24 cellular contexts compared by ENCODE assay signal in genomic region chr14:90959344-90959743, GRCh38.
"Had no signal": no experiment of that assay in that cellular context is flagged by ENCODE, and none has a peak within 500 bp of the region (broad histone marks: within the 10 kb centered on the region; RNA-seq: fewer than 3 reads in every experiment).

No MANE protein-coding gene starts in this region.

- H3K4me1 Mint-ChIP-seq: immature natural killer cell, neural progenitor cell had no signal

- H3K27me3 Mint-ChIP-seq: natural killer cell treated with Interleukin-12 subunit alpha and Interleukin-12 subunit beta and Interleukin-15 and Interleukin-18, amount 100 ng/mL, for 72 hours; stimulated activated memory B cell treated with anti-CD40 and anti-IgM and Interleukin-4, amounts not matched to agents 10 μg/mL and 1 μg/mL and 100 μg/mL, for 72 hours had no signal

- H3K36me3 ChIP-seq: colonic mucosa, left lung, lower lobe of right lung, neural progenitor cell, ovary, right atrium auricular region, sigmoid colon, thoracic aorta had no signal

- DNase-seq: colonic mucosa; dermis blood vessel endothelial cell; erythroblast; foreskin keratinocyte; immature natural killer cell; left lung; lower lobe of right lung; mesenchymal stem cell; midbrain; nucleus accumbens; ovary; sigmoid colon; stimulated activated CD4-positive, alpha-beta T cell treated with anti-CD3 and anti-CD28 coated beads, Interleukin-12 subunit alpha, Interleukin-12 subunit beta, amount 100 ng/mL, for 4 hours; stimulated activated CD4-positive, alpha-beta T cell treated with anti-CD3 and anti-CD28 coated beads, Interleukin-2, amount 100 ng/mL, for 48 hours; stimulated activated CD8-positive, alpha-beta memory T cell treated with anti-CD3 and anti-CD28 coated beads, Interleukin-4, amount 100 ng/mL, for 48 hours; stomach; substantia nigra; transverse colon had no signal

- H3K27me3 ChIP-seq: colonic mucosa, foreskin keratinocyte, left lung, neural progenitor cell, ovary, right atrium auricular region, sigmoid colon, stomach, transverse colon had no signal

- H3K9me3 ChIP-seq: colonic mucosa, ovary had no signal

- H3K4me3 Mint-ChIP-seq: immature natural killer cell; natural killer cell treated with Interleukin-12 subunit alpha and Interleukin-12 subunit beta and Interleukin-15 and Interleukin-18, amount 100 ng/mL, for 72 hours; neural progenitor cell; stimulated activated memory B cell treated with anti-CD40 and anti-IgM and Interleukin-4, amounts not matched to agents 10 μg/mL and 1 μg/mL and 100 μg/mL, for 72 hours had no signal

- H3K4me1 ChIP-seq: colonic mucosa, foreskin keratinocyte, left lung, lower lobe of right lung, neural progenitor cell, right atrium auricular region, sigmoid colon, stomach, transverse colon had no signal

- H2AFZ ChIP-seq: neural progenitor cell had no signal

- H3K9ac ChIP-seq: neural progenitor cell had no signal

- H3K4me2 ChIP-seq: neural progenitor cell had no signal

- ATAC-seq: foreskin keratinocyte; left lung; lower lobe of right lung; natural killer cell treated with Interleukin-12 subunit alpha and Interleukin-12 subunit beta and Interleukin-15 and Interleukin-18, amount 100 ng/mL, for 72 hours; stimulated activated memory B cell treated with anti-CD40 and anti-IgM and Interleukin-4, amounts not matched to agents 10 μg/mL and 1 μg/mL and 100 μg/mL, for 72 hours had no signal

- H3K27ac Mint-ChIP-seq: immature natural killer cell; natural killer cell treated with Interleukin-12 subunit alpha and Interleukin-12 subunit beta and Interleukin-15 and Interleukin-18, amount 100 ng/mL, for 72 hours; neural progenitor cell; stimulated activated memory B cell treated with anti-CD40 and anti-IgM and Interleukin-4, amounts not matched to agents 10 μg/mL and 1 μg/mL and 100 μg/mL, for 72 hours had no signal

- H3K4me3 ChIP-seq: colonic mucosa, left lung, lower lobe of right lung, neural progenitor cell, ovary, right atrium auricular region, sigmoid colon, skin epidermis, stomach, thoracic aorta, transverse colon had no signal

- H3K27ac ChIP-seq: colonic mucosa, foreskin keratinocyte, left lung, lower lobe of right lung, neural progenitor cell, ovary, right atrium auricular region, sigmoid colon, skin epidermis, stomach, thoracic aorta, transverse colon had no signal
